Comparison of ENCODE assay signal across 6 cellular contexts in the genomic region with DNA sequence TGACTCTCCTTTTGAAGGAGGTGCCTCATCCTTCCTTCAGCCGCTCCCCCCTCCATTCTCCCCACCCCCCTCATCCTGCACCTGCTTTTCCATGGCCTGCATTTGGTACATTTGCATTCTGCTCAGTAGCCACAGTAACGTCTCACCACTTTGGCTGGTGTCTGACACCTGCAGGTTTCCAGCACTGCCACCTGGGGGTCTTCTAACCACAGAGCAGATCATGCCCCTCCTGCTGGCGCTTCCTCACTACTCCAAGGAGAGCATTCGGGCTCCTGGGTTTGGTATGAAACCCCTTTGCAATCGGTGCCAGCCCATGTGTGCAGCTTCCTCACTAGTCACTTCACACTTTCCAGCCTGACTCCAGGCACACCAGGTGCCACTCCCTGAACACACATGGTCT. TPM values are rescaled to one million over a fixed set of nuclear protein-coding genes. Genes with fewer than 3 reads are reported as not detected.
DNase-seq lines count a peak whose midpoint lies in the region; ATAC-seq, FAIRE-seq and TF ChIP-seq lines count a peak whose summit lies in the region.
"Not testable (repeated sequence)": the region's sequence is repeated elsewhere in the genome, so short reads cannot be mapped to it uniquely, and the experiment has no call there.

No MANE protein-coding gene starts in this region.

- not testable (repeated sequence) for H3K9me3 Mint-ChIP-seq in stimulated activated effector memory CD8-positive, alpha-beta T cell treated with anti-CD3 and anti-CD28 coated beads, Interleukin-12 subunit alpha, Interleukin-12 subunit beta, amount 100 ng/mL, for 72 hours

- peaks cover 53% of the 10 kb centered on the region for H3K36me3 Mint-ChIP-seq in stimulated activated effector memory CD8-positive, alpha-beta T cell treated with anti-CD3 and anti-CD28 coated beads, Interleukin-12 subunit alpha, Interleukin-12 subunit beta, amount 100 ng/mL, for 72 hours

- not testable (repeated sequence) for TF ChIP-seq RAD21 in K562 (CRISPR knock-in tag; conservative IDR thresholded peaks at IDR 0.05 in 1 of 2, IDR thresholded peaks at IDR 0.05 in 1 of 2)

- not testable (repeated sequence) for H3K4me2 ChIP-seq in DND-41 (ENCODE audit: insufficient read depth, low read length); OCI-LY7 (ENCODE audit: low read length); K562 (ENCODE audit: insufficient read depth, low read length)

- peak; percentile 54 for ATAC-seq in DND-41 (ENCODE audit: insufficient read depth, low read depth)
- 0 out of 3 replicates have a peak, but pooled peaks have one; percentile 42 for ATAC-seq in K562
- ATAC-seq in stimulated activated effector memory CD8-positive, alpha-beta T cell treated with anti-CD3 and anti-CD28 coated beads, Interleukin-12 subunit alpha, Interleukin-12 subunit beta, amount 100 ng/mL, for 72 hours = not testable (repeated sequence)

- H3K79me2 ChIP-seq in DND-41 (ENCODE audit: insufficient read depth, low read length); OCI-LY7 (ENCODE audit: insufficient read depth, low read depth, low read length); K562 (ENCODE audit: control insufficient read depth, insufficient read depth, low read length): not testable (repeated sequence)

- TF ChIP-seq POLR2A in K562 (conservative IDR thresholded peaks at IDR 0.05) = not testable (repeated sequence)

- not testable (repeated sequence) for H3K4me1 Mint-ChIP-seq in stimulated activated effector memory CD8-positive, alpha-beta T cell treated with anti-CD3 and anti-CD28 coated beads, Interleukin-12 subunit alpha, Interleukin-12 subunit beta, amount 100 ng/mL, for 72 hours

- not testable (repeated sequence) for DNase-seq in DND-41; K562 (ENCODE audit: extremely low read depth in 1 of 4, low spot score in 3 of 4); stimulated activated effector memory CD8-positive, alpha-beta T cell treated with anti-CD3 and anti-CD28 coated beads, Interleukin-12 subunit alpha, Interleukin-12 subunit beta, amount 100 ng/mL, for 72 hours (ENCODE audit: low spot score in 2 of 2)
- peak; percentile 73 for DNase-seq in Jurkat, Clone E6-1 (ENCODE audit: low read depth, low spot score)
- DNase-seq in NCI-H526 (lab: John Stamatoyannopoulos, UW) = peak; percentile 8 to 38
- DNase-seq in OCI-LY7 (ENCODE audit: low spot score) = peak; percentile 13

- H3K9me2 ChIP-seq in OCI-LY7 (ENCODE audit: insufficient read depth, low read length) = not testable (repeated sequence)

- H3K36me3 ChIP-seq in DND-41 (ENCODE audit: insufficient read depth, low read length) = peaks cover 12% of the 10 kb centered on the region; the same call in 1 of the 2 replicates
- H3K36me3 ChIP-seq in OCI-LY7 (ENCODE audit: insufficient read depth, low read length); K562 (ENCODE audit: control insufficient read depth, insufficient read depth, low read length): not testable (repeated sequence)

- H3K9me1 ChIP-seq in K562 (ENCODE audit: control insufficient read depth, insufficient read depth, low read length) = not testable (repeated sequence)

- H3K4me1 ChIP-seq in DND-41 (ENCODE audit: insufficient read depth, low read length); OCI-LY7 (ENCODE audit: insufficient read depth, low read length, poor library complexity, severe bottlenecking); K562 (replicated peaks in 1 of 2; ENCODE audit: control insufficient read depth in 2 of 2, insufficient read depth in 2 of 2, low read length in 2 of 2): not testable (repeated sequence)

- not testable (repeated sequence) for H3K27ac ChIP-seq in DND-41 (ENCODE audit: low read length); OCI-LY7 (ENCODE audit: low read depth, low read length, poor library complexity, severe bottlenecking); K562 (ENCODE audit: extremely low read depth, low read depth, low read length)

- BruUV-seq in OCI-LY7 (replicated peaks; lab: Mats Ljungman, UMichigan); K562 (replicated peaks; lab: Mats Ljungman, UMichigan): not testable (repeated sequence)

- not testable (repeated sequence) for H4K20me1 ChIP-seq in DND-41 (ENCODE audit: insufficient read depth, low read length); OCI-LY7 (ENCODE audit: insufficient read depth, low read length); K562 (replicated peaks; ENCODE audit: control insufficient read depth, insufficient read depth, low read length)

- POLR2A ChIA-PET in OCI-LY7 (lab: Charles Lee); K562 (lab: Yijun Ruan, JAX): not testable (repeated sequence)

- H3K4me3 ChIP-seq in DND-41 (ENCODE audit: low read depth in 1 of 2, low read length in 2 of 2); Jurkat, Clone E6-1 (ENCODE audit: low read length); OCI-LY7 (ENCODE audit: low read depth, low read length, poor library complexity, severe bottlenecking); K562: not testable (repeated sequence)

- 40% methylated on average over 2 of the region's 5 CpGs for WGBS in K562 (ENCODE audit: insufficient coverage, low coverage, missing lambda C conversion rate)

- not testable (repeated sequence) for TF ChIP-seq EP300 in K562 (IDR thresholded peaks at IDR 0.05; ENCODE audit: low read length)

- not testable (repeated sequence) for H3K27me3 ChIP-seq in DND-41 (ENCODE audit: insufficient read depth, low read length, poor library complexity); K562 (ENCODE audit: control insufficient read depth in 2 of 2, insufficient read depth in 2 of 2, low read length in 2 of 2)

- FAIRE-seq in K562 (lab: Jason Lieb, UNC) = not testable (repeated sequence)

- CTCF ChIA-PET in OCI-LY7 (lab: Charles Lee; ENCODE audit: unreplicated experiment); K562 (lab: Yijun Ruan, JAX; ENCODE audit: low intra/inter-chr PET ratio): not testable (repeated sequence)

- in situ Hi-C loops in K562 (cut with MboI) = not testable (repeated sequence)

- H3K27ac Mint-ChIP-seq in stimulated activated effector memory CD8-positive, alpha-beta T cell treated with anti-CD3 and anti-CD28 coated beads, Interleukin-12 subunit alpha, Interleukin-12 subunit beta, amount 100 ng/mL, for 72 hours = peak overlapping the region; percentile 52

- not testable (repeated sequence) for TF ChIP-seq CTCF in DND-41 (IDR thresholded peaks at IDR 0.05; ENCODE audit: borderline replicate concordance, extremely low read depth, low read length, poor library complexity, severe bottlenecking); OCI-LY7 (conservative IDR thresholded peaks at IDR 0.05; ENCODE audit: low read length); K562 (IDR thresholded peaks at IDR 0.05 in 2 of 3, conservative IDR thresholded peaks at IDR 0.05 in 1 of 3; ENCODE audit: insufficient read depth in 2 of 3, low read depth in 1 of 3, low read length in 3 of 3)

- H3K9me3 ChIP-seq in DND-41 (ENCODE audit: insufficient read depth, low read length, severe bottlenecking); OCI-LY7 (ENCODE audit: low read length); K562 (replicated peaks; ENCODE audit: control insufficient read depth, insufficient read depth, low read depth, low read length): not testable (repeated sequence)

- intact Hi-C loops in OCI-LY7 (cut with micrococcal nuclease; ENCODE audit: unreplicated experiment); K562 (cut with micrococcal nuclease): not testable (repeated sequence)

- H3K9ac ChIP-seq in DND-41 (ENCODE audit: low read depth, low read length); K562 (ENCODE audit: insufficient read depth in 1 of 2, low read depth in 2 of 2, low read length in 2 of 2): not testable (repeated sequence)

- H2AFZ ChIP-seq in DND-41 (ENCODE audit: low read depth, low read length); OCI-LY7 (ENCODE audit: low read length); K562 (ENCODE audit: low read depth, low read length): not testable (repeated sequence)

- not testable (repeated sequence) for H3K4me3 Mint-ChIP-seq in stimulated activated effector memory CD8-positive, alpha-beta T cell treated with anti-CD3 and anti-CD28 coated beads, Interleukin-12 subunit alpha, Interleukin-12 subunit beta, amount 100 ng/mL, for 72 hours

RNA-seq across cellular contexts. Expression of gene AGAP4, which starts 60.0 kb away (rescaled TPM):
- 15.0 TPM for polyA plus RNA-seq in Jurkat, Clone E6-1 (2012; ENCODE audit: insufficient read depth, insufficient read length)
- 12.0 and 15.7 TPM in 2 replicates for total RNA-seq in OCI-LY7 (2014; rRNA removed; shearing (Covaris generic))
- total RNA-seq in OCI-LY7 (2022) (22.4 and 29.3 TPM in 2 replicates), K562 (2014; rRNA removed) (11.9 and 14.2 TPM in 2 replicates), K562 (2014; rRNA removed; fragmentation: Illumina TruSeq; extraction: Trizol) (13.7 and 16.7 TPM in 2 replicates), K562 (2015; rRNA removed; fragmentation: Illumina TruSeq; extraction: Trizol) (15.1 and 18.0 TPM in 2 replicates), K562 (2021) (20.8 and 22.0 TPM in 2 replicates)
- 41.4 and 98.0 TPM in 2 replicates for total RNA-seq in K562 (2011; cell fraction: chromatin; rRNA removed; ENCODE audit: low replicate concordance)
- total RNA-seq in K562 (2011; cell fraction: nucleolus; rRNA removed) = 25.2 and 29.5 TPM in 2 replicates
- 27.5 and 36.4 TPM in 2 replicates for total RNA-seq in K562 (2011; cell fraction: nucleoplasm; rRNA removed)
- polyA plus RNA-seq in K562 (2011; rRNA removed) (41.6 and 46.6 TPM in 2 replicates), K562 (2014; fragmentation: Illumina TruSeq; extraction: Trizol) (17.5 and 18.0 TPM in 2 replicates), K562 (2014; fragmentation: Nextera tagmentation; extraction: Ambion mirVana) (1 to 10 TPM; 1.5 to 6.0 TPM), K562 (2014; rRNA removed) (22.7 and 26.6 TPM in 2 replicates)
- polyA plus RNA-seq in K562 (2011; cell fraction: cytosol; rRNA removed) = 11.9 and 17.0 TPM in 2 replicates
- 135 and 145 TPM in 2 replicates for polyA plus RNA-seq in K562 (2011; cell fraction: nucleus; rRNA removed)
- polyA plus RNA-seq in K562 (2012) = 19.3 and 24.4 TPM in 2 replicates
- 11.2 and 12.9 TPM in 2 replicates for polyA minus RNA-seq in K562 (2011; rRNA and poly(A)+ RNA removed)
- polyA minus RNA-seq in K562 (2011; cell fraction: cytosol; rRNA and poly(A)+ RNA removed) = 6.5 and 7.7 TPM in 2 replicates
- polyA minus RNA-seq in K562 (2011; cell fraction: nucleus; rRNA and poly(A)+ RNA removed) = 11.0 and 20.1 TPM in 2 replicates
